28 cellular contexts compared by ENCODE assay signal in genomic region chr4:54818481-54818880, GRCh38.
"Had no signal": no experiment of that assay in that cellular context is flagged by ENCODE, and none has a peak within 500 bp of the region (broad histone marks: within the 10 kb centered on the region; RNA-seq: fewer than 3 reads in every experiment).

No MANE protein-coding gene starts in this region.

- ATAC-seq: activated CD8-positive, alpha-beta T cell treated with anti-CD3 and anti-CD28 coated beads for 36 hours; activated naive CD8-positive, alpha-beta T cell treated with anti-CD3 and anti-CD28 coated beads, Interleukin-2, amount 50 U/mL, for 24 hours; activated T-cell treated with anti-CD3 and anti-CD28 coated beads, Interleukin-2, amount 50 U/mL, for 4 hours; activated T-cell treated with anti-CD3 and anti-CD28 coated beads, Interleukin-2, amount 50 U/mL, for 72 hours; activated T-helper 17 cell treated with anti-CD3 and anti-CD28 coated beads, Interleukin-2, amount 50 U/mL, for 72 hours had no signal

- H3K27ac ChIP-seq: ascending aorta, cardiac muscle cell, VCaP had no signal

- H3K36me3 ChIP-seq: ascending aorta, cardiac muscle cell had no signal

- H3K9me3 ChIP-seq: ascending aorta had no signal

- H3K27me3 ChIP-seq: ascending aorta, cardiac muscle cell had no signal

- DNase-seq: activated B cell treated with CpG ODN at 0.5 μM for 24 hours; activated CD4-positive, alpha-beta memory T cell treated with anti-CD3 and anti-CD28 coated beads for 36 hours; activated CD4-positive, alpha-beta T cell treated with anti-CD3 and anti-CD28 coated beads for 4 hours; activated CD4-positive, alpha-beta T cell treated with anti-CD3 and anti-CD28 coated beads, Interleukin-2, amount 10 ng/mL, durations not matched to agents 24 days and 14 days; activated CD4-positive, alpha-beta T cell treated with anti-CD3 and anti-CD28 coated beads, Interleukin-2, amount 50 U/mL, for 1 hour; activated CD4-positive, alpha-beta T cell treated with anti-CD3 and anti-CD28 coated beads, Interleukin-2, amount 50 U/mL, for 4 hours; activated CD4-positive, CD25-positive, alpha-beta regulatory T cell treated with anti-CD3 and anti-CD28 coated beads, Interleukin-2, amount 50 U/mL, for 72 hours; activated CD8-positive, alpha-beta memory T cell treated with anti-CD3 and anti-CD28 coated beads, Interleukin-2, amount 50 U/mL, for 4 hours; activated CD8-positive, alpha-beta T cell treated with anti-CD3 and anti-CD28 coated beads for 36 hours; activated effector memory CD4-positive, alpha-beta T cell treated with anti-CD3 and anti-CD28 coated beads, Interleukin-2, amount 50 U/mL, for 16 hours; activated naive CD4-positive, alpha-beta T cell treated with anti-CD3 and anti-CD28 coated beads, Interleukin-2, amount 10 ng/mL, durations not matched to agents 7 days and 5 days; activated naive CD4-positive, alpha-beta T cell treated with Interleukin-2 at 50 U/mL for 16 hours; activated naive CD8-positive, alpha-beta T cell treated with anti-CD3 and anti-CD28 coated beads, Interleukin-2, amount 10 ng/mL, durations not matched to agents 7 days and 5 days; activated naive CD8-positive, alpha-beta T cell treated with anti-CD3 and anti-CD28 coated beads, Interleukin-2, amount 50 U/mL, for 24 hours; activated T-cell treated with anti-CD3 and anti-CD28 coated beads for 4 hours; activated T-cell treated with anti-CD3 and anti-CD28 coated beads, Interleukin-2, amount 50 U/mL, for 1 hour; activated T-cell treated with anti-CD3 and anti-CD28 coated beads, Interleukin-2, amount 50 U/mL, for 4 hours; activated T-cell treated with anti-CD3 and anti-CD28 coated beads, Interleukin-2, amount 50 U/mL, for 72 hours; amygdala; anterior cingulate cortex; caudate nucleus; cerebellar nuclear complex; T-helper 2 cell; T-helper 9 cell had no signal

- H3K4me1 ChIP-seq: ascending aorta had no signal

- H3K4me3 ChIP-seq: ascending aorta, cardiac muscle cell had no signal
